In genomic region chr5:81855576-81855975, GRCh38 we compare ENCODE assay signal across 16 cellular contexts.
DNase-seq lines count a peak whose midpoint lies in the region; ATAC-seq and TF ChIP-seq lines count a peak whose summit lies in the region.
"Had no signal": no experiment of that assay in that cellular context is flagged by ENCODE, and none has a peak within 500 bp of the region (broad histone marks: within the 10 kb centered on the region; RNA-seq: fewer than 3 reads in every experiment).

No MANE protein-coding gene starts in this region.

- H3K4me3 ChIP-seq in SK-N-MC (peak overlapping the region; percentile 74), esophagus muscularis mucosa (no peak overlapping the region)
- H3K4me3 ChIP-seq: cardiac muscle cell had no signal

- no peak overlapping the region for H3K27ac Mint-ChIP-seq in HFFc6
- H3K27ac Mint-ChIP-seq: endodermal cell had no signal

- no peaks in the 10 kb centered on the region; the same call in 1 of the 2 replicates for H3K27me3 Mint-ChIP-seq in HFFc6 (ENCODE audit: insufficient read depth)
- H3K27me3 Mint-ChIP-seq: activated naive CD4-positive, alpha-beta T cell treated with anti-CD3 and anti-CD28 coated beads, Interleukin-2, amount 50 U/mL, for 24 hours had no signal

- peaks cover 33 to 72% (median 59%) of the 10 kb centered on the region in 4 donors for H3K4me1 ChIP-seq in esophagus muscularis mucosa

- no peaks in the 10 kb centered on the region for H3K9me3 ChIP-seq in SK-N-MC (ENCODE audit: low read depth, low read length)
- H3K9me3 ChIP-seq in esophagus muscularis mucosa = no peaks in the 10 kb centered on the region

- H3K27me3 ChIP-seq in esophagus muscularis mucosa = no peaks in the 10 kb centered on the region
- H3K27me3 ChIP-seq: cardiac muscle cell had no signal

- no peak for ATAC-seq in HG02870 (IDR thresholded peaks at IDR 0.05; ENCODE audit: unreplicated experiment)
- ATAC-seq: CD8-positive, alpha-beta T cell; HepG2 had no signal

- no peaks in the 10 kb centered on the region for H3K36me3 Mint-ChIP-seq in HFFc6 (ENCODE audit: low read depth)
- H3K36me3 Mint-ChIP-seq: activated naive CD4-positive, alpha-beta T cell treated with anti-CD3 and anti-CD28 coated beads, Interleukin-2, amount 50 U/mL, for 24 hours had no signal

- H3K36me3 ChIP-seq in SK-N-MC (ENCODE audit: insufficient read depth, low read length) (no peaks in the 10 kb centered on the region), esophagus muscularis mucosa (no peaks in the 10 kb centered on the region)
- H3K36me3 ChIP-seq: cardiac muscle cell had no signal

- H3K4me1 Mint-ChIP-seq in HFFc6 (ENCODE audit: low read depth) = peaks cover 58% of the 10 kb centered on the region

- WGBS in esophagus muscularis mucosa = 63% methylated on average over 2 of the region's 2 CpGs

- no peak for TF ChIP-seq CTCF in esophagus muscularis mucosa (IDR thresholded peaks at IDR 0.05)
- TF ChIP-seq CTCF in HFFc6 (IDR thresholded peaks at IDR 0.05) = no peak

- TF ChIP-seq EP300 in esophagus muscularis mucosa (IDR thresholded peaks at IDR 0.05) = no peak

- DNase-seq in NCI-H2171 treated with DMSO at 0.1 percent for 48 hours (lab: John Stamatoyannopoulos, UW) = peak; percentile 35
- no peak for DNase-seq in NCI-H2171 (lab: John Stamatoyannopoulos, UW)
- DNase-seq in SK-N-MC (ENCODE audit: low read depth, low spot score) = no peak
- no peak for DNase-seq in esophagus muscularis mucosa (ENCODE audit: extremely low spot score)
- DNase-seq in superior temporal gyrus (ENCODE audit: extremely low spot score) = peak; percentile 28
- no peak for DNase-seq in stimulated activated naive CD4-positive, alpha-beta T cell treated with Interleukin-2 at 50 U/mL for 16 hours (lab: John Stamatoyannopoulos, UW)
- no peak for DNase-seq in HFFc6
- DNase-seq: activated CD4-positive, alpha-beta T cell treated with anti-CD3 and anti-CD28 coated beads, Interleukin-2, amount 50 U/mL, for 1 hour; activated T-cell treated with anti-CD3 and anti-CD28 coated beads, Interleukin-2, amount 50 U/mL, for 1 hour; CD8-positive, alpha-beta T cell; endodermal cell; H9 had no signal

- H3K9ac ChIP-seq in SK-N-MC (ENCODE audit: insufficient read length) = peak overlapping the region; percentile 71

- no peak for TF ChIP-seq POLR2A in esophagus muscularis mucosa (IDR thresholded peaks at IDR 0.05; ENCODE audit: low read depth)

- H3K27ac ChIP-seq in SK-N-MC (peak overlapping the region; percentile 97), esophagus muscularis mucosa (replicated peaks in 1 of 4) (peak overlapping the region in 3 of 4 donors; percentile 8 to 51 (median 42))

- H3K9me3 Mint-ChIP-seq in HFFc6 = no peaks in the 10 kb centered on the region
- H3K9me3 Mint-ChIP-seq: activated naive CD4-positive, alpha-beta T cell treated with anti-CD3 and anti-CD28 coated beads, Interleukin-2, amount 50 U/mL, for 24 hours; CD8-positive, alpha-beta T cell; endodermal cell; H9 had no signal

- no peak overlapping the region for H3K4me3 Mint-ChIP-seq in HFFc6
- H3K4me3 Mint-ChIP-seq: activated naive CD4-positive, alpha-beta T cell treated with anti-CD3 and anti-CD28 coated beads, Interleukin-2, amount 50 U/mL, for 24 hours; CD8-positive, alpha-beta T cell; endodermal cell; H9 had no signal

- intact Hi-C loops in esophagus muscularis mucosa (cut with DNase I) = loop anchor here (5.0 kb wide), 1 partner anchor 117 kb away; the partner anchor contains the start of gene ATG10

Comparison
In these comparisons a context has a peak if more than half of its experiments do, and no peak if none do; other contexts are left out.
1. DNase-seq: peak in NCI-H2171 treated with DMSO at 0.1 percent for 48 hours (single experiment) and superior temporal gyrus (single experiment); none in NCI-H2171 (single experiment), SK-N-MC (single experiment), esophagus muscularis mucosa (single experiment), stimulated activated naive CD4-positive, alpha-beta T cell treated with Interleukin-2 at 50 U/mL for 16 hours (single experiment) and HFFc6 (single experiment).